Comparison of ENCODE assay signal across 1 cellular context in the genomic region with DNA sequence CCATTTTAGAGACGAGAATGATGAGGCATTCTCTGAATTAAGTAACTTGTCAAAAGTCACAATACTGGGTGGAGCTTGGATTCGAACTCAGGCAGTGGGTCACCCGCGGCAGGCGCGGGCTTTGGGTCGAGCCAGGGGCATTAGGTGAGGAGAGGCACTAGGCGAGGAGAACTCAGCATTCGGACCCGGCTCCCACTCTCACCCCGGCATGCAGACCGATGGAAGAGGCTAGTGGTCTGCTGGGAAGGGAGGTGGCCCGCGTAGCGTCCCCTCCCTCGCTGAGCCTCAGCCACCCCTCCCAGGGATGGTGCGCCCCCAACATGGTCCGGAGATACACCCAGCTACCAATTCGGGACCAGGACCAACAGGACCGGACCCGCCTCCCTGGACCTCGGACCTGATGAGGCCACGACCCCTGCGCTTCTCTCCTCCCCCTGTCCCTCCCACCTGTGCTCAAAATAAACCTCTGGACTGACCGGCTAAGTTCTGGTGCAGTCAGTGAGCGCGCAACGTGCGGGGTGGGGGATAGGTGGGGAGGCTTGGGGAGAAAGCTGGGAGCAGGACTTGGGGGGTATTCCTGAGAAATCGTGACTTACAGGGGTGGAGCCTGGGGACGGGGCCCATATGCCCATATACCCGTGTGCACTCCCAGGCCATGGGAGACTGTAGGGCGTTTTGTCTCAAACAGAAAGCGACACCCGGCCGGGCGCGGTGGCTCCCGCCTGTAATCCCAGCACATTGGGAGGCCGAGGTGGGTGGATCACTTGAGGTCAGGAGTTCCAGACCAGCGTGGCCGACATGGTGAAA.
TF ChIP-seq lines count a peak whose summit lies in the region.

No MANE protein-coding gene starts in this region.

TF ChIP-seq in H1, 55 proteins besides CTCF, POLR2A, EP300 and RAD21:
- TF ChIP-seq ATF2 (IDR thresholded peaks at IDR 0.05; ENCODE audit: low read length) (no peak), BCL11A (IDR thresholded peaks at IDR 0.05; ENCODE audit: low read depth in 2 of 2, low read length in 2 of 2) (no peak), SIRT6 (IDR thresholded peaks at IDR 0.05; ENCODE audit: low read length) (no peak), CTBP2 (IDR thresholded peaks at IDR 0.05; ENCODE audit: borderline replicate concordance, insufficient read depth, insufficient read length, low read length) (no peak), RBBP5 (IDR thresholded peaks at IDR 0.05; ENCODE audit: borderline replicate concordance, low read depth, low read length) (no peak), ATF3 (IDR thresholded peaks at IDR 0.05; ENCODE audit: insufficient read depth, low read depth, low read length) (no peak), RXRA (IDR thresholded peaks at IDR 0.05; ENCODE audit: insufficient read depth, low read depth, low read length) (no peak), POU5F1 (IDR thresholded peaks at IDR 0.05; ENCODE audit: low read depth, low read length) (no peak)
TF ChIP-seq in H1: peak in this region for 0.
